Comparison of ENCODE assay signal across 24 cellular contexts in the genomic region with DNA sequence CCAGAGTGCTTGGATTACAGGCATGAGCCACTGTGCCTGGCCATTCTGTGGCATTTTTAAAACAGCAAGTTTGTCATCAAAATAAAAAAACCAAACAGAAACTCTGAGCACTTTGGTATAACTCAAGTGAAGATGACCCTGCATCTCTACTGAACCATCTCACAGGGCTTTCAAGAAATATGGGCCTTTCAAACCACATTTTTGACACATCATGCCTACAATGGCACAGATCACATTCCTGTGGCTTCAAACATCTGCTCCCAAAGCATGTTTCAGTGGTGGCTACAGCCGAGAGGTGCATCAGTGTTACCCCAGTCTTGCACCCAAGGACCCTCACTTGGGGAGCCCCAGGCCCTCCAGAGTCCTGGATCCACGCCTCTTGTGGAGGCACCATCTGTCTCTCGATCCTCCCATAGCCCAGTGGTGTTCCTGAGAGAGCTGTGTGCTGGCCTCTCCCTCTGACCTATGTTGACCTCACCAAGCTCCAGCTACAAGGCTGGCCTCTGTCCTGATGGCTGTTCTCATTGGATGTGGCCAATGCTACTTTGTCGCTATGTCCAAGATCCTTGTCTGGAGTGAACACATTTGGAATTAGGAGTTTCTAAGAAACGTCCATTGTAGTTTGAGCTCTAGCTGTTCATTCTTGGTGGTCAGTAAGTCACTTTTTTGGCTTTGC. TPM values are rescaled to one million over a fixed set of nuclear protein-coding genes. Genes with fewer than 3 reads are reported as not detected.
A peak's percentile ranks its signal among the peaks of the same experiment; 100 is the strongest.
DNase-seq lines count a peak whose midpoint lies in the region; ATAC-seq, FAIRE-seq and TF ChIP-seq lines count a peak whose summit lies in the region.
"Had no signal": no experiment of that assay in that cellular context is flagged by ENCODE, and none has a peak within 500 bp of the region (broad histone marks: within the 10 kb centered on the region; RNA-seq: fewer than 3 reads in every experiment).

No MANE protein-coding gene starts in this region.

- H3K9me2 ChIP-seq in PC-9 (ENCODE audit: insufficient read depth): no peaks in the 10 kb centered on the region
- H3K9me2 ChIP-seq: SK-N-SH had no signal

- TF ChIP-seq CTCF in K562 (IDR thresholded peaks at IDR 0.05 in 2 of 3, conservative IDR thresholded peaks at IDR 0.05 in 1 of 3; ENCODE audit: insufficient read depth in 2 of 3, low read depth in 1 of 3, low read length in 3 of 3) (no peak), PC-9 (conservative IDR thresholded peaks at IDR 0.05) (no peak)

- intact Hi-C loops in K562 (cut with micrococcal nuclease) (no loop called here), PC-9 (cut with micrococcal nuclease; ENCODE audit: unreplicated experiment) (loop anchor here (10.0 kb wide), 1 partner anchor 85 kb away; a partner anchor contains a TSS)
- intact Hi-C loops in activated CD4-positive, alpha-beta T cell treated with anti-CD3 and anti-CD28 coated beads for 36 hours (cut with DNase I, micrococcal nuclease): no loop called here

- H2AFZ ChIP-seq in K562 (ENCODE audit: low read depth, low read length) (peak overlapping the region; percentile 86), mesenchymal stem cell (ENCODE audit: low read depth, low read length) (no peak overlapping the region), PC-9 (no peak overlapping the region)

- in situ Hi-C loops in K562 (cut with MboI): no loop called here

- ATAC-seq in K562: peak; percentile 51
- no peak for ATAC-seq in activated CD4-positive, alpha-beta T cell treated with anti-CD3 and anti-CD28 coated beads for 36 hours
- ATAC-seq: activated CD4-positive, CD25-positive, alpha-beta regulatory T cell treated with anti-CD3 and anti-CD28 coated beads, Interleukin-2, amount 50 U/mL, for 24 hours; activated naive CD4-positive, alpha-beta T cell treated with anti-CD3 and anti-CD28 coated beads, Interleukin-2, amount 50 U/mL, for 72 hours; gastroesophageal sphincter had no signal

- H3K27ac Mint-ChIP-seq in activated CD4-positive, alpha-beta T cell treated with anti-CD3 and anti-CD28 coated beads for 36 hours: no peak overlapping the region
- H3K27ac Mint-ChIP-seq: activated naive CD4-positive, alpha-beta T cell treated with anti-CD3 and anti-CD28 coated beads, Interleukin-2, amount 50 U/mL, for 72 hours; activated T-helper 1 cell treated with anti-CD3 and anti-CD28 coated beads, Interleukin-12 subunit alpha, Interleukin-12 subunit beta, Interleukin-2, Interleukin-4 antibody, amounts not matched to agents 30 ng/mL and 10 ng/mL and 1 ng/mL, durations not matched to agents 14 hours and 24 hours and 36 hours; CD4-positive, CD25-positive, alpha-beta regulatory T cell had no signal

- H3K9me3 ChIP-seq in K562 (replicated peaks; ENCODE audit: control insufficient read depth, insufficient read depth, low read depth, low read length) (peaks cover 11% of the 10 kb centered on the region; the same call in 1 of the 2 replicates), mesenchymal stem cell (ENCODE audit: control insufficient read depth, low read length) (peaks cover 19% of the 10 kb centered on the region), PC-9 (ENCODE audit: insufficient read depth, low read depth) (peaks cover 9% of the 10 kb centered on the region; the same call in 1 of the 2 replicates)
- H3K9me3 ChIP-seq: gastroesophageal sphincter, SK-N-SH, uterus had no signal

- H3K36me3 Mint-ChIP-seq in activated CD4-positive, alpha-beta T cell treated with anti-CD3 and anti-CD28 coated beads for 36 hours (ENCODE audit: low read depth): no peaks in the 10 kb centered on the region
- H3K36me3 Mint-ChIP-seq: activated naive CD4-positive, alpha-beta T cell treated with anti-CD3 and anti-CD28 coated beads, Interleukin-2, amount 50 U/mL, for 72 hours; CD4-positive, CD25-positive, alpha-beta regulatory T cell had no signal

- POLR2A ChIA-PET in K562 (lab: Yijun Ruan, JAX) (interaction anchor here (0.6 kb wide), 1 partner anchor 741 kb away, joined by 3 read pairs; no protein-coding TSS in a partner anchor), PC-9 (lab: Charles Lee; ENCODE audit: unreplicated experiment) (no interaction called here)
- POLR2A ChIA-PET in activated CD4-positive, alpha-beta T cell treated with anti-CD3 and anti-CD28 coated beads for 36 hours (lab: Charles Lee): no interaction called here

- H3K9ac ChIP-seq in K562 (ENCODE audit: insufficient read depth in 1 of 2, low read depth in 2 of 2, low read length in 2 of 2) (peak overlapping the region in 1 of 2 experiments; percentile 53; a peak in 1 of 4 replicates), mesenchymal stem cell (ENCODE audit: low read length) (no peak overlapping the region)
- H3K9ac ChIP-seq: SK-N-SH had no signal

- H4K20me1 ChIP-seq in K562 (replicated peaks; ENCODE audit: control insufficient read depth, insufficient read depth, low read length) (no peaks in the 10 kb centered on the region), PC-9 (ENCODE audit: insufficient read depth) (no peaks in the 10 kb centered on the region)

- no peak overlapping the region for H4K91ac ChIP-seq in mesenchymal stem cell (ENCODE audit: low read length)

- H3K4me1 ChIP-seq in K562 (replicated peaks in 1 of 2; ENCODE audit: control insufficient read depth in 2 of 2, insufficient read depth in 2 of 2, low read length in 2 of 2): peaks cover 25 to 26% of the 10 kb centered on the region in 2 experiments
- H3K4me1 ChIP-seq in mesenchymal stem cell (ENCODE audit: control insufficient read depth, insufficient read depth, low read depth, low read length): peaks cover 27% of the 10 kb centered on the region
- H3K4me1 ChIP-seq in PC-9 (replicated peaks; ENCODE audit: insufficient read depth): peaks cover 17% of the 10 kb centered on the region
- H3K4me1 ChIP-seq: uterus had no signal

- H3K27ac ChIP-seq in K562 (ENCODE audit: extremely low read depth, low read depth, low read length) (no peak overlapping the region), mesenchymal stem cell (ENCODE audit: low read length, poor library complexity, severe bottlenecking) (no peak overlapping the region), PC-9 (no peak overlapping the region)
- H3K27ac ChIP-seq: gastroesophageal sphincter, uterus had no signal

- no peak overlapping the region for H2BK12ac ChIP-seq in mesenchymal stem cell (ENCODE audit: low read length in 2 of 2)

- H3K4me2 ChIP-seq in K562 (ENCODE audit: insufficient read depth, low read length) (no peak overlapping the region), mesenchymal stem cell (ENCODE audit: low read length, poor library complexity, severe bottlenecking) (no peak overlapping the region), PC-9 (no peak overlapping the region)
- H3K4me2 ChIP-seq: SK-N-SH had no signal

- H3K36me3 ChIP-seq in K562 (ENCODE audit: control insufficient read depth, insufficient read depth, low read length) (no peaks in the 10 kb centered on the region), mesenchymal stem cell (ENCODE audit: control insufficient read depth in 1 of 2, insufficient read depth in 2 of 2, low read depth in 1 of 2, low read length in 2 of 2) (no peaks in the 10 kb centered on the region), PC-9 (ENCODE audit: low read depth) (no peaks in the 10 kb centered on the region)
- H3K36me3 ChIP-seq: gastroesophageal sphincter, uterus had no signal

- peak overlapping the region; percentile 18 for H2AK5ac ChIP-seq in mesenchymal stem cell (ENCODE audit: low read length, severe bottlenecking)

- no peaks in the 10 kb centered on the region for H3K79me1 ChIP-seq in mesenchymal stem cell (replicated peaks; ENCODE audit: low read length, poor library complexity, severe bottlenecking)

- H3K27me3 Mint-ChIP-seq in activated CD4-positive, alpha-beta T cell treated with anti-CD3 and anti-CD28 coated beads for 36 hours: no peaks in the 10 kb centered on the region

- no peak for TF ChIP-seq EP300 in K562 (IDR thresholded peaks at IDR 0.05; ENCODE audit: low read length)

- no peaks in the 10 kb centered on the region for H3K9me1 ChIP-seq in K562 (ENCODE audit: control insufficient read depth, insufficient read depth, low read length)

- no peaks in the 10 kb centered on the region for H3K4me1 Mint-ChIP-seq in activated CD4-positive, alpha-beta T cell treated with anti-CD3 and anti-CD28 coated beads for 36 hours
- H3K4me1 Mint-ChIP-seq: CD4-positive, CD25-positive, alpha-beta regulatory T cell had no signal

- no peak for FAIRE-seq in K562 (lab: Jason Lieb, UNC)
- FAIRE-seq: GM18507 had no signal

- H3F3A ChIP-seq in PC-9 (ENCODE audit: insufficient read depth, low read depth): peaks cover 11% of the 10 kb centered on the region; the same call in 1 of the 2 replicates

- TF ChIP-seq POLR2A in K562 (conservative IDR thresholded peaks at IDR 0.05): no peak

- H2BK120ac ChIP-seq in mesenchymal stem cell (ENCODE audit: low read depth, low read length): no peak overlapping the region

- BruUV-seq in K562 (replicated peaks; lab: Mats Ljungman, UMichigan) (no TSS peak), PC-9 (replicated peaks; lab: Mats Ljungman, UMichigan) (no TSS peak)

- WGBS in K562 (ENCODE audit: insufficient coverage, low coverage, missing lambda C conversion rate): 44% methylated on average over 5 of the region's 5 CpGs
- 85% methylated on average over 5 of the region's 5 CpGs for WGBS in mesenchymal stem cell

- H3K18ac ChIP-seq in mesenchymal stem cell (ENCODE audit: low read depth in 1 of 2, low read length in 2 of 2): no peak overlapping the region

- no peak overlapping the region for H4K8ac ChIP-seq in mesenchymal stem cell (ENCODE audit: low read length)

- CTCF ChIA-PET in K562 (lab: Yijun Ruan, JAX; ENCODE audit: low intra/inter-chr PET ratio): no interaction called here
- CTCF ChIA-PET in activated CD4-positive, alpha-beta T cell treated with anti-CD3 and anti-CD28 coated beads for 36 hours (lab: Charles Lee): interaction anchor here (0.6 kb wide), 1 partner anchor 209 kb away, joined by 3 read pairs; no protein-coding TSS in a partner anchor
- CTCF ChIA-PET in PC-9 (lab: Charles Lee): interaction anchor here (0.7 kb wide), 1 partner anchor 259 kb away, joined by 5 read pairs; no protein-coding TSS in a partner anchor

- H3K23ac ChIP-seq in mesenchymal stem cell (ENCODE audit: low read length in 2 of 2): no peak overlapping the region

- H2BK5ac ChIP-seq in mesenchymal stem cell (ENCODE audit: low read depth, low read length, poor library complexity, severe bottlenecking): no peak overlapping the region

- no peak overlapping the region for H2BK15ac ChIP-seq in mesenchymal stem cell (ENCODE audit: low read depth, poor library complexity, severe bottlenecking)

- H3K4me3 Mint-ChIP-seq in activated CD4-positive, alpha-beta T cell treated with anti-CD3 and anti-CD28 coated beads for 36 hours: no peak overlapping the region
- H3K4me3 Mint-ChIP-seq: activated T-helper 1 cell treated with anti-CD3 and anti-CD28 coated beads, Interleukin-12 subunit alpha, Interleukin-12 subunit beta, Interleukin-2, Interleukin-4 antibody, amounts not matched to agents 30 ng/mL and 10 ng/mL and 1 ng/mL, durations not matched to agents 14 hours and 24 hours and 36 hours had no signal

- no peak overlapping the region for H3K4ac ChIP-seq in mesenchymal stem cell (ENCODE audit: low read depth in 1 of 2, low read length in 2 of 2)

- H3K4me3 ChIP-seq in K562 (no peak overlapping the region), mesenchymal stem cell (ENCODE audit: insufficient read depth in 1 of 2, low read depth in 1 of 2, low read length in 2 of 2) (no peak overlapping the region), PC-9 (no peak overlapping the region)
- H3K4me3 ChIP-seq: gastroesophageal sphincter, uterus had no signal

- H3K14ac ChIP-seq in mesenchymal stem cell (ENCODE audit: low read length in 2 of 2): no peak overlapping the region

- TF ChIP-seq RAD21 in K562 (CRISPR knock-in tag; conservative IDR thresholded peaks at IDR 0.05 in 1 of 2, IDR thresholded peaks at IDR 0.05 in 1 of 2): no peak

- H3K27me3 ChIP-seq in K562 (ENCODE audit: control insufficient read depth in 2 of 2, insufficient read depth in 2 of 2, low read length in 2 of 2): no peaks in the 10 kb centered on the region
- H3K27me3 ChIP-seq in mesenchymal stem cell (ENCODE audit: control insufficient read depth in 1 of 2, insufficient read depth in 1 of 2, low read length in 2 of 2): no peaks in the 10 kb centered on the region
- H3K27me3 ChIP-seq in PC-9 (ENCODE audit: insufficient read depth, low read depth): no peaks in the 10 kb centered on the region
- H3K27me3 ChIP-seq: gastroesophageal sphincter, uterus had no signal

- DNase-seq in AG08396 (ENCODE audit: low spot score) (peak; percentile 53), HT1080 (ENCODE audit: low read depth) (peak; percentile 36), K562 (ENCODE audit: extremely low read depth in 1 of 4, low spot score in 3 of 4) (peak in 2 of 4 experiments; percentile 27 to 38), mesenchymal stem cell (peak; percentile 33), NCI-H1694 (lab: John Stamatoyannopoulos, UW) (no peak), NAMALWA (ENCODE audit: low spot score) (no peak), PC-9 (no peak)
- no peak for DNase-seq in activated CD4-positive, alpha-beta T cell treated with anti-CD3 and anti-CD28 coated beads for 36 hours
- DNase-seq: CD4-positive, CD25-positive, alpha-beta regulatory T cell; midbrain; NCI-H1930; NCI-H345; RPMI8226; SK-N-SH; stimulated activated CD4-positive, alpha-beta T cell treated with anti-CD3 and anti-CD28 coated beads, Interleukin-12 subunit alpha, Interleukin-12 subunit beta, amount 100 ng/mL, for 4 hours; stimulated activated CD8-positive, alpha-beta memory T cell treated with anti-CD3 and anti-CD28 coated beads, Interleukin-4, amount 100 ng/mL, for 48 hours; substantia nigra; T-helper 9 cell; uterus had no signal

- no peaks in the 10 kb centered on the region for H3K9me3 Mint-ChIP-seq in activated CD4-positive, alpha-beta T cell treated with anti-CD3 and anti-CD28 coated beads for 36 hours (ENCODE audit: low read depth)
- H3K9me3 Mint-ChIP-seq: activated naive CD4-positive, alpha-beta T cell treated with anti-CD3 and anti-CD28 coated beads, Interleukin-2, amount 50 U/mL, for 72 hours; activated T-helper 1 cell treated with anti-CD3 and anti-CD28 coated beads, Interleukin-12 subunit alpha, Interleukin-12 subunit beta, Interleukin-2, Interleukin-4 antibody, amounts not matched to agents 30 ng/mL and 10 ng/mL and 1 ng/mL, durations not matched to agents 14 hours and 24 hours and 36 hours had no signal

- H3K79me2 ChIP-seq in K562 (ENCODE audit: control insufficient read depth, insufficient read depth, low read length) (no peaks in the 10 kb centered on the region), PC-9 (ENCODE audit: low read depth) (no peaks in the 10 kb centered on the region)

RNA-seq across cellular contexts. Expression of a gene that starts 55.2 kb away (rescaled TPM):
- 44.1 and 52.3 TPM in 2 replicates for total RNA-seq in HT1080 (2014; rRNA removed; shearing (Covaris generic))
- polyA plus RNA-seq in HT1080 (2015; cell fraction: cytosol; rRNA removed): 52.0 and 65.0 TPM in 2 replicates
- 31.1 and 34.2 TPM in 2 replicates for polyA plus RNA-seq in HT1080 (2015; cell fraction: nucleus; rRNA removed)
- total RNA-seq in K562 (2011; cell fraction: chromatin; rRNA removed; ENCODE audit: low replicate concordance): 20.8 and 41.1 TPM in 2 replicates
- total RNA-seq in K562 (2011; cell fraction: nucleolus; rRNA removed): 20.5 and 24.7 TPM in 2 replicates
- 29.5 and 36.5 TPM in 2 replicates for total RNA-seq in K562 (2011; cell fraction: nucleoplasm; rRNA removed)
- 64.5 and 68.0 TPM in 2 replicates for total RNA-seq in K562 (2014; rRNA removed)
- total RNA-seq in K562 (2014; rRNA removed; fragmentation: Illumina TruSeq; extraction: Trizol): 60.2 and 67.7 TPM in 2 replicates
- 62.5 and 65.9 TPM in 2 replicates for total RNA-seq in K562 (2015; rRNA removed; fragmentation: Illumina TruSeq; extraction: Trizol)
- 65.3 and 70.0 TPM in 2 replicates for total RNA-seq in K562 (2021)
- 58.3 and 58.4 TPM in 2 replicates for polyA plus RNA-seq in K562 (2011; rRNA removed)
- 62.4 and 72.6 TPM in 2 replicates for polyA plus RNA-seq in K562 (2011; cell fraction: cytosol; rRNA removed)
- 30.6 and 32.7 TPM in 2 replicates for polyA plus RNA-seq in K562 (2011; cell fraction: nucleus; rRNA removed)
- polyA plus RNA-seq in K562 (2012): 46.1 and 50.9 TPM in 2 replicates
- polyA plus RNA-seq in K562 (2014; fragmentation: Illumina TruSeq; extraction: Trizol): 56.1 and 61.3 TPM in 2 replicates
- polyA plus RNA-seq in K562 (2014; fragmentation: Nextera tagmentation; extraction: Ambion mirVana): 10 to 100 TPM; 10.9 to 13.1 TPM
- 60.4 and 69.6 TPM in 2 replicates for polyA plus RNA-seq in K562 (2014; rRNA removed)
- polyA minus RNA-seq in K562 (2011; rRNA and poly(A)+ RNA removed): 74.0 and 77.6 TPM in 2 replicates
- polyA minus RNA-seq in K562 (2011; cell fraction: cytosol; rRNA and poly(A)+ RNA removed): 44.2 and 45.3 TPM in 2 replicates
- 20.2 and 27.3 TPM in 2 replicates for polyA minus RNA-seq in K562 (2011; cell fraction: nucleus; rRNA and poly(A)+ RNA removed)
- 89.2 TPM for polyA plus RNA-seq in mesenchymal stem cell (2013, experiment 1 of 2)
- 95.9 TPM for polyA plus RNA-seq in mesenchymal stem cell (2013, experiment 2 of 2)
- 10 to 100 TPM; 49.4 to 51.1 TPM for total RNA-seq in activated CD4-positive, alpha-beta T cell treated with anti-CD3 and anti-CD28 coated beads for 36 hours
- 91.3 and 95.0 TPM in 2 replicates for total RNA-seq in PC-9 (2021)

Comparison
In these comparisons a context has a peak if more than half of its experiments do, and no peak if none do; other contexts are left out.
1. DNase-seq: peak in AG08396 (single experiment), HT1080 (single experiment) and mesenchymal stem cell (single experiment); none in NCI-H1694 (single experiment), activated CD4-positive, alpha-beta T cell treated with anti-CD3 and anti-CD28 coated beads for 36 hours (single experiment), NAMALWA (single experiment) and PC-9 (0 of 2).